In the genomic region with DNA sequence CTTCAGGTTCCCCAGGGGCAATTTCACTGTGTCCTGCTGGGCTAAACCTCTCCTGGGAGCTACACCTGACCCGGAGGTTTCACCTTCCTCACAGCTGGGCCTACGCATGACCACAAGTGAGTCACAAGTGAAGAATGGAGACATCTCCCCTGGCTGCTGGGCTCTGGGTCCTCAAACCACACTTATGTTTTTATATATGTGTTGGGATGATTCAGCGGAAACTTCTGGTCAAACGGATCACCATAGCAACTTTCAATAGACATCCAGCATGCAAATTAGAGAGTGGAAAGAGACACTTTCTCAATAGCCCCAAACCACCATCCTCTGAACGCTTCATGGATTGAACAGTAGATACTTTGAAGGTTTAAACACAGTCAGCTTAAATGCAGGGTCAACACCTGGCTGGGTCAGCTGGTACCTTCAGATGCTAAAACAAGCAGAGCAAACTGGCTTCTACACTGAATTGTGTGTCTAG, we compare ENCODE assay signal across 9 cellular contexts. TPM values are rescaled to one million over a fixed set of nuclear protein-coding genes. Genes with fewer than 3 reads are reported as not detected.
DNase-seq lines count a peak whose midpoint lies in the region; ATAC-seq and TF ChIP-seq lines count a peak whose summit lies in the region.
"Had no signal": no experiment of that assay in that cellular context is flagged by ENCODE, and none has a peak within 500 bp of the region (broad histone marks: within the 10 kb centered on the region; RNA-seq: fewer than 3 reads in every experiment).

No MANE protein-coding gene starts in this region.

- no peaks in the 10 kb centered on the region for H3K4me1 ChIP-seq in uterus

- no peaks in the 10 kb centered on the region for H3K36me3 ChIP-seq in uterus

- no peak for TF ChIP-seq POLR2A in uterus (IDR thresholded peaks at IDR 0.05)

- no peaks in the 10 kb centered on the region for H3K9me3 ChIP-seq in uterus

- no peak for TF ChIP-seq CTCF in uterus (IDR thresholded peaks at IDR 0.05)

- DNase-seq in activated T-cell treated with anti-CD3 and anti-CD28 coated beads for 24 hours (ENCODE audit: low read depth) (peak; percentile 54), smooth muscle cell of the brain vasculature (ENCODE audit: low read depth, low spot score) (peak; percentile 66), uterus (no peak), NCI-H1694 (lab: John Stamatoyannopoulos, UW) (no peak), NCI-H2227 (lab: John Stamatoyannopoulos, UW; ENCODE audit: unreplicated experiment) (no peak), nucleus accumbens (lab: John Stamatoyannopoulos, UW) (no peak)

- H3K27me3 ChIP-seq in uterus: no peaks in the 10 kb centered on the region

- intact Hi-C loops in uterus (cut with DNase I; ENCODE audit: low total_unique reads): no loop called here

- ATAC-seq in GM21360 (IDR thresholded peaks at IDR 0.05; ENCODE audit: unreplicated experiment): peak; percentile 92
- peak; percentile 80 for ATAC-seq in HG03439 (IDR thresholded peaks at IDR 0.05; ENCODE audit: unreplicated experiment)

- no peak overlapping the region for H3K27ac ChIP-seq in uterus
- H3K27ac ChIP-seq: PC-9 had no signal

- no peak overlapping the region for H3K4me3 ChIP-seq in uterus
- H3K4me3 ChIP-seq: PC-9 had no signal

RNA-seq across cellular contexts. Expression of gene MAF, which starts 28.0 kb away (rescaled TPM):
- 10 to 100 TPM; 11.0 to 92.6 (median 26.3) TPM for total RNA-seq in uterus
- total RNA-seq: PC-9 had no signal

Comparison
In these comparisons a context has a peak if more than half of its experiments do, and no peak if none do; other contexts are left out.
1. DNase-seq: peak in activated T-cell treated with anti-CD3 and anti-CD28 coated beads for 24 hours (single experiment) and smooth muscle cell of the brain vasculature (single experiment); none in uterus (0 of 2), NCI-H1694 (single experiment), NCI-H2227 (single experiment) and nucleus accumbens (0 of 56).